8 cellular contexts compared by ENCODE assay signal in genomic region chr16:30446203-30446595, GRCh38. TPM values are rescaled to one million over a fixed set of nuclear protein-coding genes. Genes with fewer than 3 reads are reported as not detected.
A peak's percentile ranks its signal among the peaks of the same experiment; 100 is the strongest.
DNase-seq lines count a peak whose midpoint lies in the region; ATAC-seq and TF ChIP-seq lines count a peak whose summit lies in the region.

No MANE protein-coding gene starts in this region.

- peak overlapping the region; percentile 94 for H3K27ac Mint-ChIP-seq in activated T-helper 2 cell treated with anti-CD3 and anti-CD28 coated beads, Interferon-gamma antibody, Interleukin-2, Interleukin-4, amounts not matched to agents 10 μg/mL and 5 μg/mL and 100 μg/mL, durations not matched to agents 14 hours and 24 hours and 36 hours
- H3K27ac Mint-ChIP-seq in immature natural killer cell = peak overlapping the region; percentile 86 to 97 (median 96)

- peaks cover 19 to 51% (median 44%) of the 10 kb centered on the region in 4 donors for H3K4me1 ChIP-seq in stomach

- H3K27ac ChIP-seq in stomach = peak overlapping the region; percentile 78 to 99 (median 98)

- no peaks in the 10 kb centered on the region for H3K27me3 ChIP-seq in stomach

- H3K9me3 ChIP-seq in stomach = no peaks in the 10 kb centered on the region

- WGBS in stomach, 5 donors = 68 to 77% (median 76%) methylated on average over 10 of the region's 10 CpGs

- H3K36me3 ChIP-seq in stomach = peaks cover 3 to 18% (median 11%) of the 10 kb centered on the region in 4 donors

- H3K36me3 Mint-ChIP-seq in activated T-helper 2 cell treated with anti-CD3 and anti-CD28 coated beads, Interferon-gamma antibody, Interleukin-2, Interleukin-4, amounts not matched to agents 10 μg/mL and 5 μg/mL and 100 μg/mL, durations not matched to agents 14 hours and 24 hours and 36 hours (ENCODE audit: low read depth) = peaks cover 33% of the 10 kb centered on the region
- H3K36me3 Mint-ChIP-seq in immature natural killer cell = peaks cover 6 to 14% (median 12%) of the 10 kb centered on the region in 3 donors

- no peaks in the 10 kb centered on the region for H3K27me3 Mint-ChIP-seq in activated T-helper 2 cell treated with anti-CD3 and anti-CD28 coated beads, Interferon-gamma antibody, Interleukin-2, Interleukin-4, amounts not matched to agents 10 μg/mL and 5 μg/mL and 100 μg/mL, durations not matched to agents 14 hours and 24 hours and 36 hours (ENCODE audit: low read depth)
- peaks cover 6 to 9% (median 7%) of the 10 kb centered on the region in 3 donors for H3K27me3 Mint-ChIP-seq in immature natural killer cell (ENCODE audit: low read depth in 3 of 3)

- TF ChIP-seq CTCF in stomach (IDR thresholded peaks at IDR 0.05) = no peak

- peak; percentile 51 for DNase-seq in NCI-H510A treated with DMSO at 0.1 percent for 48 hours (lab: John Stamatoyannopoulos, UW)
- no peak for DNase-seq in NCI-H510A (lab: John Stamatoyannopoulos, UW)
- no peak for DNase-seq in activated T-helper 2 cell treated with anti-CD3 and anti-CD28 coated beads, Interferon-gamma antibody, Interleukin-2, Interleukin-4, amounts not matched to agents 10 μg/mL and 5 μg/mL and 100 μg/mL, durations not matched to agents 14 hours and 24 hours and 36 hours (ENCODE audit: low spot score)
- no peak for DNase-seq in immature natural killer cell
- no peak for DNase-seq in stomach
- DNase-seq in HUDEP-2 (lab: John Stamatoyannopoulos, UW; ENCODE audit: unreplicated experiment in 76 of 76) = no peak
- no peak for DNase-seq in ureter (ENCODE audit: low spot score)

- peaks cover 49% of the 10 kb centered on the region for H3K4me1 Mint-ChIP-seq in activated T-helper 2 cell treated with anti-CD3 and anti-CD28 coated beads, Interferon-gamma antibody, Interleukin-2, Interleukin-4, amounts not matched to agents 10 μg/mL and 5 μg/mL and 100 μg/mL, durations not matched to agents 14 hours and 24 hours and 36 hours (ENCODE audit: low read depth)
- H3K4me1 Mint-ChIP-seq in immature natural killer cell = peaks cover 48 to 55% of the 10 kb centered on the region in 2 donors

- H3K9me3 Mint-ChIP-seq in activated T-helper 2 cell treated with anti-CD3 and anti-CD28 coated beads, Interferon-gamma antibody, Interleukin-2, Interleukin-4, amounts not matched to agents 10 μg/mL and 5 μg/mL and 100 μg/mL, durations not matched to agents 14 hours and 24 hours and 36 hours = no peaks in the 10 kb centered on the region
- no peaks in the 10 kb centered on the region for H3K9me3 Mint-ChIP-seq in immature natural killer cell

- peak overlapping the region; percentile 88 for H3K4me3 Mint-ChIP-seq in activated T-helper 2 cell treated with anti-CD3 and anti-CD28 coated beads, Interferon-gamma antibody, Interleukin-2, Interleukin-4, amounts not matched to agents 10 μg/mL and 5 μg/mL and 100 μg/mL, durations not matched to agents 14 hours and 24 hours and 36 hours (ENCODE audit: low read depth)
- peak overlapping the region; percentile 91 to 96 (median 96) for H3K4me3 Mint-ChIP-seq in immature natural killer cell

- TF ChIP-seq EP300 in stomach (IDR thresholded peaks at IDR 0.05) = no peak

- H3K4me3 ChIP-seq in stomach = peak overlapping the region; percentile 73 to 99 (median 88)

- no peak for TF ChIP-seq POLR2A in stomach (IDR thresholded peaks at IDR 0.05)

- no peak for ATAC-seq in HG02678 (IDR thresholded peaks at IDR 0.05; ENCODE audit: unreplicated experiment)

- intact Hi-C loops in activated T-helper 2 cell treated with anti-CD3 and anti-CD28 coated beads, Interferon-gamma antibody, Interleukin-2, Interleukin-4, amounts not matched to agents 10 μg/mL and 5 μg/mL and 100 μg/mL, durations not matched to agents 14 hours and 24 hours and 36 hours (cut with micrococcal nuclease) = loop anchor here (5.0 kb wide), 2 partner anchors 41 to 81 kb away; partner anchors contain the start of gene ZNF768
- intact Hi-C loops in stomach (cut with DNase I; ENCODE audit: low total_unique reads) = no loop called here

RNA-seq across cellular contexts. Expression of gene SEPHS2, which starts 0.5 kb away (rescaled TPM):
- 82.9 and 84.1 TPM in 2 replicates for total RNA-seq in activated T-helper 2 cell treated with anti-CD3 and anti-CD28 coated beads, Interferon-gamma antibody, Interleukin-2, Interleukin-4, amounts not matched to agents 10 μg/mL and 5 μg/mL and 100 μg/mL, durations not matched to agents 14 hours and 24 hours and 36 hours
- polyA plus RNA-seq in immature natural killer cell (10 to 100 TPM; 63.6 to 92.2 (median 80.3) TPM), stomach (10 to 100 TPM; 36.8 to 66.1 (median 61.1) TPM)
- total RNA-seq in stomach (100 to 1,000 TPM in 1 of 5 donors, 10 to 100 TPM in 4; 30.7 to 167 (median 41.4) TPM), ureter (36.2 TPM)

RNA-seq across cellular contexts. Expression of gene DCTPP1, which starts 16.4 kb away (rescaled TPM):
- total RNA-seq in activated T-helper 2 cell treated with anti-CD3 and anti-CD28 coated beads, Interferon-gamma antibody, Interleukin-2, Interleukin-4, amounts not matched to agents 10 μg/mL and 5 μg/mL and 100 μg/mL, durations not matched to agents 14 hours and 24 hours and 36 hours = 127 and 128 TPM in 2 replicates
- polyA plus RNA-seq in immature natural killer cell (100 to 1,000 TPM in 1 of 3 donors, 10 to 100 TPM in 2; 64.5 to 101 (median 73.3) TPM), stomach (10 to 100 TPM; 28.0 to 50.2 (median 50.1) TPM)
- total RNA-seq in stomach (10 to 100 TPM in 4 of 5 donors, not detected in 1; 15.5 to 47.8 (median 27.1) TPM), ureter (49.9 TPM)

RNA-seq across cellular contexts. Expression of gene ITGAL, which starts 26.3 kb away (rescaled TPM):
- total RNA-seq in activated T-helper 2 cell treated with anti-CD3 and anti-CD28 coated beads, Interferon-gamma antibody, Interleukin-2, Interleukin-4, amounts not matched to agents 10 μg/mL and 5 μg/mL and 100 μg/mL, durations not matched to agents 14 hours and 24 hours and 36 hours = 292 and 293 TPM in 2 replicates
- polyA plus RNA-seq in immature natural killer cell (100 to 1,000 TPM; 218 to 488 (median 238) TPM), stomach (1 to 10 TPM; 1.2 to 4.3 (median 1.2) TPM)
- total RNA-seq in stomach (100 to 1,000 TPM in 1 of 5 donors, 10 to 100 TPM in 2, 1 to 10 TPM in 2; 5.8 to 256 (median 11.3) TPM), ureter (8.9 TPM)

RNA-seq across cellular contexts. Expression of gene ZNF771, which starts 38.8 kb away (rescaled TPM):
- 8.3 and 9.3 TPM in 2 replicates for total RNA-seq in activated T-helper 2 cell treated with anti-CD3 and anti-CD28 coated beads, Interferon-gamma antibody, Interleukin-2, Interleukin-4, amounts not matched to agents 10 μg/mL and 5 μg/mL and 100 μg/mL, durations not matched to agents 14 hours and 24 hours and 36 hours
- polyA plus RNA-seq in immature natural killer cell (1 to 10 TPM in 2 of 3 donors, not detected in 1; 2.8 to 3.2 TPM), stomach (10 to 100 TPM in 1 of 3 donors, 1 to 10 TPM in 2; 3.4 to 11.0 (median 6.5) TPM)
- total RNA-seq in stomach (10 to 100 TPM in 2 of 5 donors, 1 to 10 TPM in 3; 1.2 to 28.7 (median 6.7) TPM), ureter (5.2 TPM)

RNA-seq across cellular contexts. Expression of gene ZNF48, which starts 51.0 kb away (rescaled TPM):
- total RNA-seq in activated T-helper 2 cell treated with anti-CD3 and anti-CD28 coated beads, Interferon-gamma antibody, Interleukin-2, Interleukin-4, amounts not matched to agents 10 μg/mL and 5 μg/mL and 100 μg/mL, durations not matched to agents 14 hours and 24 hours and 36 hours = 13.4 TPM in 2 replicates
- polyA plus RNA-seq in immature natural killer cell = 1 to 10 TPM; 4.2 to 9.3 (median 5.7) TPM
- total RNA-seq in stomach = 10 to 100 TPM in 1 of 5 donors, 1 to 10 TPM in 4; 4.0 to 33.6 (median 5.4) TPM
- 1 to 10 TPM; 3.9 to 5.5 (median 4.6) TPM for polyA plus RNA-seq in stomach
- 8.1 TPM for total RNA-seq in ureter
